In genomic region chr4:76504613-76505465, GRCh38 we compare ENCODE assay signal across 8 cellular contexts.
DNase-seq lines count a peak whose midpoint lies in the region; FAIRE-seq and TF ChIP-seq lines count a peak whose summit lies in the region.

No MANE protein-coding gene starts in this region.

- no peaks in the 10 kb centered on the region for H3F3A ChIP-seq in PC-9 (ENCODE audit: insufficient read depth, low read depth)

- H3K9me1 ChIP-seq in endothelial cell of umbilical vein (replicated peaks; ENCODE audit: control insufficient read depth, extremely low read depth, insufficient read depth, low read length) = no peaks in the 10 kb centered on the region

- H3K9me2 ChIP-seq in PC-9 (ENCODE audit: insufficient read depth) = no peaks in the 10 kb centered on the region

- TF ChIP-seq POLR2A in endothelial cell of umbilical vein (IDR thresholded peaks at IDR 0.05; ENCODE audit: low read depth, low read length) = no peak

- DNase-seq in DMS153 (lab: John Stamatoyannopoulos, UW) = peak; percentile 20
- peak; percentile 27 for DNase-seq in HFF-Myc (ENCODE audit: extremely low read depth, low read depth)
- DNase-seq in PC-9 = no peak
- peak; percentile 61 for DNase-seq in endothelial cell of umbilical vein (ENCODE audit: low read depth, low spot score)
- DNase-seq in neural crest cell (ENCODE audit: low read depth, low spot score) = no peak
- DNase-seq in COLO668 (lab: John Stamatoyannopoulos, UW; ENCODE audit: unreplicated experiment) = no peak
- DNase-seq in T1000 (lab: John Stamatoyannopoulos, UW) = no peak
- no peak for DNase-seq in activated naive CD4-positive, alpha-beta T cell treated with anti-CD3 and anti-CD28 coated beads, Interleukin-2, amount 50 U/mL, for 16 hours

- H3K27ac Mint-ChIP-seq in neural crest cell (ENCODE audit: unreplicated experiment) = no peak overlapping the region

- TF ChIP-seq CTCF in HFF-Myc (IDR thresholded peaks at IDR 0.05; ENCODE audit: low read depth, low read length, missing control alignments) (peak; percentile 45), PC-9 (conservative IDR thresholded peaks at IDR 0.05) (peak; percentile 77), endothelial cell of umbilical vein (IDR thresholded peaks at IDR 0.05; ENCODE audit: extremely low read depth in 1 of 2, insufficient read depth in 1 of 2, low read depth in 1 of 2, low read length in 2 of 2) (peak; percentile 42 to 46), neural crest cell (conservative IDR thresholded peaks at IDR 0.05) (peak; percentile 88)

- H3K27me3 ChIP-seq in PC-9 (ENCODE audit: insufficient read depth, low read depth) (no peaks in the 10 kb centered on the region), endothelial cell of umbilical vein (ENCODE audit: control insufficient read depth in 2 of 2, insufficient read depth in 2 of 2, low read length in 2 of 2) (peaks cover 12 to 14% of the 10 kb centered on the region in 2 experiments)

- H3K4me3 ChIP-seq in HFF-Myc (replicated peaks; ENCODE audit: low read depth, low read length) (no peak overlapping the region), PC-9 (no peak overlapping the region), endothelial cell of umbilical vein (replicated peaks in 1 of 3; ENCODE audit: insufficient read depth in 1 of 3, low read depth in 1 of 3, low read length in 3 of 3) (no peak overlapping the region)

- dilution Hi-C loops in endothelial cell of umbilical vein (cut with MboI; ENCODE audit: extremely low pct_ligation_motif_present, low sequenced_read_pairs) = no loop called here

- H3K36me3 Mint-ChIP-seq in neural crest cell (ENCODE audit: low read depth) = peaks cover 5% of the 10 kb centered on the region

- H3K4me3 Mint-ChIP-seq in neural crest cell = no peak overlapping the region

- no peaks in the 10 kb centered on the region for H3K9me3 Mint-ChIP-seq in neural crest cell

- no peak overlapping the region for H3K9ac ChIP-seq in endothelial cell of umbilical vein (replicated peaks; ENCODE audit: extremely low read depth, insufficient read depth, low read length)

- H3K4me1 Mint-ChIP-seq in neural crest cell = peaks cover 18% of the 10 kb centered on the region

- H3K9me3 ChIP-seq in PC-9 (ENCODE audit: insufficient read depth, low read depth) (no peaks in the 10 kb centered on the region), endothelial cell of umbilical vein (replicated peaks; ENCODE audit: control insufficient read depth, insufficient read depth, low read length) (no peaks in the 10 kb centered on the region)

- no peak overlapping the region for H2AFZ ChIP-seq in PC-9
- no peak overlapping the region for H2AFZ ChIP-seq in endothelial cell of umbilical vein (ENCODE audit: low read depth, low read length)

- no peak overlapping the region for H3K27ac ChIP-seq in PC-9
- no peak overlapping the region for H3K27ac ChIP-seq in endothelial cell of umbilical vein (ENCODE audit: insufficient read depth, low read depth, low read length)

- H3K36me3 ChIP-seq in PC-9 (ENCODE audit: low read depth) = no peaks in the 10 kb centered on the region
- H3K36me3 ChIP-seq in endothelial cell of umbilical vein (ENCODE audit: control insufficient read depth in 2 of 2, extremely low read depth in 1 of 2, insufficient read depth in 2 of 2, low read length in 2 of 2) = no peaks in the 10 kb centered on the region

- CTCF ChIA-PET in PC-9 (lab: Charles Lee) = interaction anchor here (0.6 to 1.5 kb wide), 5 partner anchors 71 to 477 kb away, joined by 3 to 10 read pairs (median 3); no protein-coding TSS in a partner anchor
- CTCF ChIA-PET in endothelial cell of umbilical vein (lab: Charles Lee) = interaction anchor here (0.7 to 8.6 kb wide), 36 partner anchors 8 to 804 kb away, joined by 3 to 392 read pairs (median 5); partner anchors contain the start of genes CCDC158 and SHROOM3

- H3K4me2 ChIP-seq in PC-9 = no peak overlapping the region
- no peak overlapping the region for H3K4me2 ChIP-seq in endothelial cell of umbilical vein (ENCODE audit: insufficient read depth, low read length)

- no peaks in the 10 kb centered on the region for H3K27me3 Mint-ChIP-seq in neural crest cell (ENCODE audit: low read depth)

- intact Hi-C loops in PC-9 (cut with micrococcal nuclease; ENCODE audit: unreplicated experiment) (loop anchor here (1.0 to 10.0 kb wide), 3 partner anchors 75 to 510 kb away; partner anchors contain the start of gene SDAD1), endothelial cell of umbilical vein (cut with micrococcal nuclease) (loop anchor here (1.0 to 2.0 kb wide), 2 partner anchors 75 to 324 kb away; no protein-coding TSS in a partner anchor)

- H4K20me1 ChIP-seq in PC-9 (ENCODE audit: insufficient read depth) (no peaks in the 10 kb centered on the region), endothelial cell of umbilical vein (replicated peaks; ENCODE audit: control insufficient read depth, extremely low read depth, insufficient read depth, low read length) (no peaks in the 10 kb centered on the region)

- POLR2A ChIA-PET in PC-9 (lab: Charles Lee; ENCODE audit: unreplicated experiment) = no interaction called here
- POLR2A ChIA-PET in endothelial cell of umbilical vein (lab: Charles Lee) = no interaction called here

- peak; percentile 73 for FAIRE-seq in endothelial cell of umbilical vein (lab: Jason Lieb, UNC)

- H3K4me1 ChIP-seq in PC-9 (replicated peaks; ENCODE audit: insufficient read depth) = no peaks in the 10 kb centered on the region
- no peaks in the 10 kb centered on the region for H3K4me1 ChIP-seq in endothelial cell of umbilical vein (ENCODE audit: control insufficient read depth, extremely low read depth, insufficient read depth, low read length)

- BruUV-seq in PC-9 (replicated peaks; lab: Mats Ljungman, UMichigan) (no TSS peak), endothelial cell of umbilical vein (replicated peaks; lab: Mats Ljungman, UMichigan) (no TSS peak)

- H3K79me2 ChIP-seq in PC-9 (ENCODE audit: low read depth) (no peaks in the 10 kb centered on the region), endothelial cell of umbilical vein (ENCODE audit: control insufficient read depth, insufficient read depth, low read length) (no peaks in the 10 kb centered on the region)

TF ChIP-seq in endothelial cell of umbilical vein, 7 proteins besides CTCF, POLR2A, EP300 and RAD21:
- no peak for TF ChIP-seq EZH2 (IDR thresholded peaks at IDR 0.05; ENCODE audit: borderline replicate concordance, low read depth, low read length, severe bottlenecking)
- no peak for TF ChIP-seq MYC (IDR thresholded peaks at IDR 0.05; ENCODE audit: low read depth, low read length)
- TF ChIP-seq POLR2AphosphoS5 (IDR thresholded peaks at IDR 0.05; ENCODE audit: insufficient read depth, low read depth, low read length) = no peak
- TF ChIP-seq, protein P1, sequence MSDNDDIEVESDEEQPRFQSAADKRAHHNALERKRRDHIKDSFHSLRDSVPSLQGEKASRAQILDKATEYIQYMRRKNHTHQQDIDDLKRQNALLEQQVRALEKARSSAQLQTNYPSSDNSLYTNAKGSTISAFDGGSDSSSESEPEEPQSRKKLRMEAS (IDR thresholded peaks at IDR 0.05; ENCODE audit: insufficient read depth, insufficient read length) = no peak
- TF ChIP-seq GATA2 (IDR thresholded peaks at IDR 0.05; ENCODE audit: insufficient read depth, insufficient read length, low read depth, low read length) = no peak
- TF ChIP-seq FOS (IDR thresholded peaks at IDR 0.05; ENCODE audit: borderline replicate concordance, insufficient read depth, low read length) = no peak
- no peak for TF ChIP-seq JUN (IDR thresholded peaks at IDR 0.05; ENCODE audit: borderline replicate concordance, insufficient read depth, insufficient read length, low read depth)

Comparison
In these comparisons a context has a peak if more than half of its experiments do, and no peak if none do; other contexts are left out.
1. DNase-seq: peak in DMS153 (single experiment), HFF-Myc (single experiment) and endothelial cell of umbilical vein (single experiment); none in PC-9 (0 of 2), neural crest cell (single experiment), COLO668 (single experiment), T1000 (single experiment) and activated naive CD4-positive, alpha-beta T cell treated with anti-CD3 and anti-CD28 coated beads, Interleukin-2, amount 50 U/mL, for 16 hours (single experiment).
2. Peak in every context shown above with its lines, with median percentiles within 50 percentile points of each other: CTCF ChIP-seq.